ENCODE assay signal across 1 cellular context in genomic region chr9:130282000-130282700, GRCh38.
TF ChIP-seq lines count a peak whose summit lies in the region.

No MANE protein-coding gene starts in this region.

TF ChIP-seq in endothelial cell of umbilical vein, 7 proteins besides CTCF, POLR2A, EP300 and RAD21 (continued from another document):
- TF ChIP-seq GATA2 (IDR thresholded peaks at IDR 0.05; ENCODE audit: insufficient read depth, insufficient read length, low read depth, low read length): no peak
- TF ChIP-seq POLR2AphosphoS5 (IDR thresholded peaks at IDR 0.05; ENCODE audit: insufficient read depth, low read depth, low read length): no peak
